Comparison of ENCODE assay signal across 4 cellular contexts in the genomic region with DNA sequence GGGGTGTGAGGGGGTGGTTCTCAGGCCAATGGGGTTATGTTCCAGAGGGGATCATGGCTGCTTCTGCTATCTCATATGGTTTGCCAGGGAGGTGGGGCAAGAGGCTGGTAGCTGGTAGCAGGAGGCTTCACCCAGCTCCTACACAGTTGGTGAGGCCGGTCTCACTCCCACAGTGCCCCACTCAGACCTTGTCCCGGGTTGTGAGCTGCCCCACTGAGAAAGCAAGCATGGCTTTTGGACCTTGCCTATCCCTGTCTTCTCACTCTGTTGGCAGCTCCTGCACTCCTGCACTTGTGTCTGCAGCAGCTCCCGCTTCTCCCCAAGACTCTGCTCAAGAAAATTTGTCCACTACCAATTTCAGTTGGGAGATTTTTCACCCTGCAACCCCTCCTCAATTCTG. TPM values are rescaled to one million over a fixed set of nuclear protein-coding genes. Genes with fewer than 3 reads are reported as not detected.
"Had no signal": no experiment of that assay in that cellular context is flagged by ENCODE, and none has a peak within 500 bp of the region (broad histone marks: within the 10 kb centered on the region; RNA-seq: fewer than 3 reads in every experiment).

No MANE protein-coding gene starts in this region.

- ATAC-seq: GM12878 had no signal

- H3K4me3 ChIP-seq: GM12878 had no signal

- DNase-seq: GDM1, GF-D8 had no signal

RNA-seq across cellular contexts. Expression of a gene that starts 46.1 kb away (rescaled TPM):
- total RNA-seq: G401 had no signal
